In the genomic region with DNA sequence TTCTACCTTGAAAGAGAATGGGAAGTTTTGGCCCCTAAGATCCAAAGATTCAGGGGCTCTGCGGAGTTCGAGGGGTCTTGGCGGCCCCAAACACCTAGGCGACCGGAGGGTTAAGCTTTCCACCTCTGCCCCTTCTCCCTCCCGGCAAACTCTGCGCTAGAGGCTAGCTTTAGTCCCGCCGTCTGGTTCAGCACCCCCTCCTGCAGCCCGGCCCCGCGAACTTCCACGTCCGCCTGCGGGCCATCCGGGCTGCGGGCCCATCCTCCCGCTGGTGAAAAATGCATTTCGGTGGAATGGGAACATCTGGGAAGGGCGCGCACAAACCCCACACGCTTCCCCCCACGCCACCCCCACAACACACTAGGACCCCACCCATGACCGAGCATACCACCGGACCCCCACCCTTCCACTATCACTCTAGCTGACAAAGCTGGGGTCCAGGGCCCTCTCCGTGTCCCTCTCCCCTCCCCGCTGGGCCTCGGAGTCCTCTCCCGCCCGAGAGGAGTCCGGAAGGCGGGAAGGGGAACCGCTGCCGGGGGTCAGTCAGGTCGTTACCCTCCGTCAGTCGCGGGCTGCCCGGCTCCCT, we compare ENCODE assay signal across 7 cellular contexts. TPM values are rescaled to one million over a fixed set of nuclear protein-coding genes. Genes with fewer than 3 reads are reported as not detected.
A peak's percentile ranks its signal among the peaks of the same experiment; 100 is the strongest.
DNase-seq lines count a peak whose midpoint lies in the region; ATAC-seq, FAIRE-seq and TF ChIP-seq lines count a peak whose summit lies in the region.

No MANE protein-coding gene starts in this region.

- ATAC-seq in GM19035 (IDR thresholded peaks at IDR 0.05; ENCODE audit: unreplicated experiment), result no peak
- no peak for ATAC-seq in HG03097 (IDR thresholded peaks at IDR 0.05; ENCODE audit: low FRiP score, unreplicated experiment)

- FAIRE-seq in GM19239 (lab: Jason Lieb, UNC), result no peak

- peak overlapping the region; percentile 45 to 91 (median 45) for H3K4me3 Mint-ChIP-seq in nephron

- peaks cover 56% of the 10 kb centered on the region for H3K4me1 Mint-ChIP-seq in nephron

- DNase-seq in GM10248 (ENCODE audit: extremely low spot score), result peak; percentile 32
- DNase-seq in NCI-H226, result peak; percentile 3
- peak; percentile 11 for DNase-seq in dermis blood vessel endothelial cell
- no peak for DNase-seq in GM19239 (ENCODE audit: insufficient read length, low spot score)

- no peak for TF ChIP-seq CTCF in GM10248 (IDR thresholded peaks at IDR 0.05; ENCODE audit: control extremely low read depth, extremely low read depth, low read depth, missing control alignments)
- no peak for TF ChIP-seq CTCF in nephron (IDR thresholded peaks at IDR 0.05; ENCODE audit: unreplicated experiment in 3 of 3)

- POLR2A ChIA-PET in GM10248 (lab: Yijun Ruan, JAX), result no interaction called here

- H3K27me3 Mint-ChIP-seq in nephron (ENCODE audit: low read depth), result peaks cover 98% of the 10 kb centered on the region

- H3K9me3 Mint-ChIP-seq in nephron, result no peaks in the 10 kb centered on the region

- CTCF ChIA-PET in GM10248 (lab: Yijun Ruan, JAX), result interaction anchor here (2.2 kb wide), 1 partner anchor 10 kb away, joined by 6 read pairs; no protein-coding TSS in a partner anchor

- H3K36me3 Mint-ChIP-seq in nephron (ENCODE audit: low read depth), result no peaks in the 10 kb centered on the region

- H3K27ac Mint-ChIP-seq in nephron, result no peak overlapping the region

RNA-seq across cellular contexts. Expression of a gene that starts 1.0 kb away (rescaled TPM):
- not detected in 2 replicates for total RNA-seq in dermis blood vessel endothelial cell

RNA-seq across cellular contexts. Expression of a gene that starts 4.7 kb away (rescaled TPM):
- 35.7 and 47.4 TPM in 2 replicates for total RNA-seq in dermis blood vessel endothelial cell
